29 cellular contexts compared by ENCODE assay signal in the genomic region with DNA sequence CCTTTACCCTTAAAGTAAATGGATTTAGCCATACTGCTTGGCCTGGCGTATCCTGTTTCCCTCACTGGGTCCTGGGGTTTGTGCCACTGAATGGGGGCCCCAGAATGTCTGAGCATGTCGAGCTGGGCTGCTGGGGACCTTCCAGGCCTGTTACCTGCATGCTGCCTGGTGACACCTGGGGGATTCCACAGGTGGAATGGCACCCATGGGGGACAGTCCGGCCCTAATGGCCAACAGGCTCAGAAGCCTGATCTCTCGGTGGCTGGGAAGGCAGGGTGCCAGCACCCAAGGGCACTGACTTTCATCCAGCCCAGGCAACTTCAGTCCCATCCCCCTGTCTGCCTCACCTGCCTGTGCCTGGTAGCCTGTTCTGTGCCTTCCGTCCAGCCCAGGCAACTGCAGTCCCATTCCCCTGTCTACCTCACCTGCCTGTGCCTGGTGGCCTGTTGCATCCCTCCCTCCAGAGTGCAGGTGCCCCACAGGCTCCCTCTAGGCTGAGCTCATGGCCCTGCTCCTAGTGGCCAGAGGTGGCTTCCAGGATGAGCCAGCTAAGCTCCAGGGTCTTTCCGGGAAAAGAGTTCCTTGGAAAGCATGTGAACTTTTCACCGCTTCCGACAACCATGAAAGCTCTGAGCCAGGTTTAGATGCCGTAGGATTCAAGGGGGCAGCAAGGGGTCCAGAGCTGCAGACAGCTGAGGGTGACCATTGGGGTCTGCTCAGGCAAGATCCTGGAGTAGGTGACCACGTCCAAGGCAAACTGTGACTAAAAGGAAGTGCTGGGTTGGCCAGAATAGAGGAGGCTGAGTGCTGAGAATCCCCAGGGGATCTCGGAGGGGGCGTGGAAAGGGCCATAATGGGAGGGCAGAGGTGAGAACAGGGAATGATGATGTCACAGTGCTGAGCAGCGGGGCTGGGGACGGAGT. TPM values are rescaled to one million over a fixed set of nuclear protein-coding genes. Genes with fewer than 3 reads are reported as not detected.
"Had no signal": no experiment of that assay in that cellular context is flagged by ENCODE, and none has a peak within 500 bp of the region (broad histone marks: within the 10 kb centered on the region; RNA-seq: fewer than 3 reads in every experiment).

No MANE protein-coding gene starts in this region.

- H3K27me3 Mint-ChIP-seq: dendritic cell treated with granulocyte-macrophage colony-stimulating factor and Interleukin-4, amounts not matched to agents 40 ng/mL and 50 ng/mL, for 4 days; stimulated activated naive CD8-positive, alpha-beta T cell treated with anti-CD3 and anti-CD28 coated beads, Interleukin-15, Interleukin-2, amounts not matched to agents 100 ng/mL and 50 ng/mL, for 24 hours had no signal

- H3K4me3 ChIP-seq: colonic mucosa, gastroesophageal sphincter, heart left ventricle, hepatocyte, left ventricle myocardium inferior, lower lobe of right lung, prostate gland, thoracic aorta, tibial nerve, upper lobe of right lung, uterus had no signal

- H3K27ac ChIP-seq: colonic mucosa, epithelial cell of prostate, foreskin keratinocyte, gastroesophageal sphincter, heart left ventricle, hepatocyte, left ventricle myocardium inferior, lower lobe of right lung, parathyroid adenoma, prostate gland, thoracic aorta, tibial nerve, upper lobe of right lung, uterus had no signal

- H3K36me3 ChIP-seq: colonic mucosa, gastroesophageal sphincter, heart left ventricle, left ventricle myocardium inferior, lower lobe of right lung, prostate gland, thoracic aorta, tibial nerve, upper lobe of right lung, uterus had no signal

- H3K4me3 Mint-ChIP-seq: dendritic cell treated with granulocyte-macrophage colony-stimulating factor and Interleukin-4, amounts not matched to agents 40 ng/mL and 50 ng/mL, for 4 days; endodermal cell; natural killer cell; stimulated activated naive B cell treated with anti-CD40 and anti-IgM and Interleukin-4, amounts not matched to agents 10 μg/mL and 1 μg/mL and 100 μg/mL, for 72 hours; stimulated activated naive CD8-positive, alpha-beta T cell treated with anti-CD3 and anti-CD28 coated beads, Interleukin-15, Interleukin-2, amounts not matched to agents 100 ng/mL and 50 ng/mL, for 24 hours had no signal

- H3K27me3 ChIP-seq: colonic mucosa, foreskin keratinocyte, hepatocyte, tibial nerve, upper lobe of right lung, uterus had no signal

- ATAC-seq: esophagus mucosa; foreskin keratinocyte; gastroesophageal sphincter; heart left ventricle; left colon; lower lobe of right lung; natural killer cell; stimulated activated naive B cell treated with anti-CD40 and anti-IgM and Interleukin-4, amounts not matched to agents 10 μg/mL and 1 μg/mL and 100 μg/mL, for 72 hours; upper lobe of right lung had no signal

- H3K36me3 Mint-ChIP-seq: natural killer cell; stimulated activated naive B cell treated with anti-CD40 and anti-IgM and Interleukin-4, amounts not matched to agents 10 μg/mL and 1 μg/mL and 100 μg/mL, for 72 hours had no signal

- DNase-seq: colonic mucosa; effector CD8-positive, alpha-beta T cell; endodermal cell; foreskin keratinocyte; left colon; left ventricle myocardium inferior; lower lobe of right lung; natural killer cell; occipital lobe; right cardiac atrium; small intestine; stimulated activated CD4-positive, alpha-beta T cell treated with anti-CD3 and anti-CD28 coated beads, Interleukin-15, amount 100 ng/mL, for 24 hours; stimulated activated CD4-positive, alpha-beta T cell treated with anti-CD3 and anti-CD28 coated beads, Interleukin-2, amount 100 ng/mL, for 48 hours; stimulated activated naive B cell treated with anti-CD40 and anti-IgM and Interleukin-4, amounts not matched to agents 10 μg/mL and 1 μg/mL and 100 μg/mL, for 72 hours; upper lobe of right lung; uterus had no signal

- H3K27ac Mint-ChIP-seq: dendritic cell treated with granulocyte-macrophage colony-stimulating factor and Interleukin-4, amounts not matched to agents 40 ng/mL and 50 ng/mL, for 4 days; endodermal cell; natural killer cell; stimulated activated naive B cell treated with anti-CD40 and anti-IgM and Interleukin-4, amounts not matched to agents 10 μg/mL and 1 μg/mL and 100 μg/mL, for 72 hours; stimulated activated naive CD8-positive, alpha-beta T cell treated with anti-CD3 and anti-CD28 coated beads, Interleukin-15, Interleukin-2, amounts not matched to agents 100 ng/mL and 50 ng/mL, for 24 hours had no signal

- H3K4me1 Mint-ChIP-seq: endodermal cell; natural killer cell; stimulated activated naive B cell treated with anti-CD40 and anti-IgM and Interleukin-4, amounts not matched to agents 10 μg/mL and 1 μg/mL and 100 μg/mL, for 72 hours had no signal

- H3K9me3 ChIP-seq: colonic mucosa, gastroesophageal sphincter, left ventricle myocardium inferior, prostate gland, thoracic aorta, upper lobe of right lung, uterus had no signal

RNA-seq across cellular contexts. Expression of gene ZNF492, which starts 30.3 kb away (rescaled TPM):
- total RNA-seq: chondrocyte, endodermal cell, hepatocyte, thoracic aorta had no signal
- polyA plus RNA-seq: hepatocyte, neural cell had no signal
